ENCODE assay signal across 38 cellular contexts in genomic region chr1:111294390-111294789, GRCh38. TPM values are rescaled to one million over a fixed set of nuclear protein-coding genes. Genes with fewer than 3 reads are reported as not detected.
"Had no signal": no experiment of that assay in that cellular context is flagged by ENCODE, and none has a peak within 500 bp of the region (broad histone marks: within the 10 kb centered on the region; RNA-seq: fewer than 3 reads in every experiment).

No MANE protein-coding gene starts in this region.

- H3K27me3 ChIP-seq: MG63 had no signal

- DNase-seq: Karpas-422, Kasumi-1, MG63, MM.1S, MV-4-11, NCI-H1048, NCI-H1092, NCI-H1092 treated with DMSO at 0.1 percent for 48 hours, NCI-H1105, NCI-H1105 treated with DMSO at 0.1 percent for 48 hours, NCI-H1417, NCI-H1417 treated with DMSO at 0.1 percent for 48 hours, NCI-H1436, NCI-H1436 treated with DMSO at 0.1 percent for 48 hours, NCI-H146, NCI-H1694, NCI-H1694 treated with DMSO at 0.1 percent for 48 hours, NCI-H187, NCI-H187 treated with DMSO at 0.1 percent for 48 hours, NCI-H1930, NCI-H2029, NCI-H2029 treated with DMSO at 0.1 percent for 48 hours, NCI-H2081, NCI-H2081 treated with DMSO at 0.1 percent for 48 hours, NCI-H2107, NCI-H2171, NCI-H2171 treated with DMSO at 0.1 percent for 48 hours, NCI-H2227 treated with DMSO at 0.1 percent for 48 hours, NCI-H226, NCI-H345, NCI-H446, NCI-H446 treated with DMSO at 0.1 percent for 48 hours, NCI-H510A, NCI-H510A treated with DMSO at 0.1 percent for 48 hours had no signal

- H3K4me3 ChIP-seq: MG63 had no signal

- H3K9me3 ChIP-seq: MG63 had no signal

- H3K36me3 ChIP-seq: MG63 had no signal

RNA-seq across cellular contexts. Expression of gene CHIA, which starts 3.7 kb away (rescaled TPM):
- total RNA-seq: LHCN-M2, M059J, MCF 10A, NCI-H460 had no signal
